In genomic region chr7:74654811-74655210, GRCh38 we compare ENCODE assay signal across 1 cellular context.
TF ChIP-seq lines count a peak whose summit lies in the region.

No MANE protein-coding gene starts in this region.

TF ChIP-seq in HepG2, 621 proteins besides CTCF, POLR2A, EP300 and RAD21 (continued from another document):
- TF ChIP-seq, protein P1, sequence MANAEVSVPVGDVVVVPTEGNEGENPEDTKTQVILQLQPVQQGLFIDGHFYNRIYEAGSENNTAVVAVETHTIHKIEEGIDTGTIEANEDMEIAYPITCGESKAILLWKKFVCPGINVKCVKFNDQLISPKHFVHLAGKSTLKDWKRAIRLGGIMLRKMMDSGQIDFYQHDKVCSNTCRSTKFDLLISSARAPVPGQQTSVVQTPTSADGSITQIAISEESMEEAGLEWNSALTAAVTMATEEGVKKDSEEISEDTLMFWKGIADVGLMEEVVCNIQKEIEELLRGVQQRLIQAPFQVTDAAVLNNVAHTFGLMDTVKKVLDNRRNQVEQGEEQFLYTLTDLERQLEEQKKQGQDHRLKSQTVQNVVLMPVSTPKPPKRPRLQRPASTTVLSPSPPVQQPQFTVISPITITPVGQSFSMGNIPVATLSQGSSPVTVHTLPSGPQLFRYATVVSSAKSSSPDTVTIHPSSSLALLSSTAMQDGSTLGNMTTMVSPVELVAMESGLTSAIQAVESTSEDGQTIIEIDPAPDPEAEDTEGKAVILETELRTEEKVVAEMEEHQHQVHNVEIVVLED (CRISPR knock-in tag; IDR thresholded peaks at IDR 0.05; ENCODE audit: borderline replicate concordance): no peak
- TF ChIP-seq ZNF770 (CRISPR knock-in tag; IDR thresholded peaks at IDR 0.05) (peak; percentile 72), ZNF652 (CRISPR knock-in tag; IDR thresholded peaks at IDR 0.05; ENCODE audit: borderline replicate concordance, low read depth) (no peak), SIX4 (CRISPR knock-in tag; IDR thresholded peaks at IDR 0.05) (0 out of 2 replicates have a peak, but pooled peaks have one; percentile 17)
- TF ChIP-seq, protein P2, sequence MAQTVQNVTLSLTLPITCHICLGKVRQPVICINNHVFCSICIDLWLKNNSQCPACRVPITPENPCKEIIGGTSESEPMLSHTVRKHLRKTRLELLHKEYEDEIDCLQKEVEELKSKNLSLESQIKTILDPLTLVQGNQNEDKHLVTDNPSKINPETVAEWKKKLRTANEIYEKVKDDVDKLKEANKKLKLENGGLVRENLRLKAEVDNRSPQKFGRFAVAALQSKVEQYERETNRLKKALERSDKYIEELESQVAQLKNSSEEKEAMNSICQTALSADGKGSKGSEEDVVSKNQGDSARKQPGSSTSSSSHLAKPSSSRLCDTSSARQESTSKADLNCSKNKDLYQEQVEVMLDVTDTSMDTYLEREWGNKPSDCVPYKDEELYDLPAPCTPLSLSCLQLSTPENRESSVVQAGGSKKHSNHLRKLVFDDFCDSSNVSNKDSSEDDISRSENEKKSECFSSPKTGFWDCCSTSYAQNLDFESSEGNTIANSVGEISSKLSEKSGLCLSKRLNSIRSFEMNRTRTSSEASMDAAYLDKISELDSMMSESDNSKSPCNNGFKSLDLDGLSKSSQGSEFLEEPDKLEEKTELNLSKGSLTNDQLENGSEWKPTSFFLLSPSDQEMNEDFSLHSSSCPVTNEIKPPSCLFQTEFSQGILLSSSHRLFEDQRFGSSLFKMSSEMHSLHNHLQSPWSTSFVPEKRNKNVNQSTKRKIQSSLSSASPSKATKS (CRISPR knock-in tag; IDR thresholded peaks at IDR 0.05): no peak
